Comparison of ENCODE assay signal across 13 cellular contexts in genomic region chr1:203317429-203318228, GRCh38. TPM values are rescaled to one million over a fixed set of nuclear protein-coding genes. Genes with fewer than 3 reads are reported as not detected.
DNase-seq lines count a peak whose midpoint lies in the region; ATAC-seq and TF ChIP-seq lines count a peak whose summit lies in the region.
"Had no signal": no experiment of that assay in that cellular context is flagged by ENCODE, and none has a peak within 500 bp of the region (broad histone marks: within the 10 kb centered on the region; RNA-seq: fewer than 3 reads in every experiment).

No MANE protein-coding gene starts in this region.

- TF ChIP-seq EP300 in esophagus muscularis mucosa (IDR thresholded peaks at IDR 0.05), result no peak

- H3K4me3 ChIP-seq in esophagus muscularis mucosa, result no peak overlapping the region
- no peak overlapping the region for H3K4me3 ChIP-seq in BE2C (ENCODE audit: low read depth, low read length)

- intact Hi-C loops in esophagus muscularis mucosa (cut with DNase I), result no loop called here

- H3K36me3 Mint-ChIP-seq in IgD-negative memory B cell (peaks cover 5% of the 10 kb centered on the region), HFFc6 (ENCODE audit: low read depth) (no peaks in the 10 kb centered on the region)
- H3K36me3 Mint-ChIP-seq in stimulated activated memory B cell treated with anti-CD40 and anti-IgM and Interleukin-4, amounts not matched to agents 10 μg/mL and 1 μg/mL and 100 μg/mL, for 72 hours, result peaks cover 18% of the 10 kb centered on the region

- TF ChIP-seq CTCF in C4-2B (conservative IDR thresholded peaks at IDR 0.05) (no peak), esophagus muscularis mucosa (IDR thresholded peaks at IDR 0.05) (no peak), BE2C (IDR thresholded peaks at IDR 0.05; ENCODE audit: low read depth, low read length) (no peak), HFFc6 (IDR thresholded peaks at IDR 0.05) (no peak)

- no peaks in the 10 kb centered on the region for H3K9me3 Mint-ChIP-seq in IgD-negative memory B cell
- H3K9me3 Mint-ChIP-seq in stimulated activated memory B cell treated with anti-CD40 and anti-IgM and Interleukin-4, amounts not matched to agents 10 μg/mL and 1 μg/mL and 100 μg/mL, for 72 hours, result peaks cover 3% of the 10 kb centered on the region
- no peaks in the 10 kb centered on the region for H3K9me3 Mint-ChIP-seq in HFFc6
- H3K9me3 Mint-ChIP-seq: activated T-helper 17 cell treated with anti-CD3 and anti-CD28 coated beads, Interleukin-2, amount 50 U/mL, for 72 hours had no signal

- 82% methylated on average over 7 of the region's 7 CpGs for WGBS in esophagus muscularis mucosa

- H3K27me3 Mint-ChIP-seq in IgD-negative memory B cell (no peaks in the 10 kb centered on the region), HFFc6 (ENCODE audit: insufficient read depth) (peaks cover 20% of the 10 kb centered on the region)
- no peaks in the 10 kb centered on the region for H3K27me3 Mint-ChIP-seq in stimulated activated memory B cell treated with anti-CD40 and anti-IgM and Interleukin-4, amounts not matched to agents 10 μg/mL and 1 μg/mL and 100 μg/mL, for 72 hours
- H3K27me3 Mint-ChIP-seq: activated CD4-positive, alpha-beta T cell treated with anti-CD3 and anti-CD28 coated beads for 36 hours; activated T-helper 17 cell treated with anti-CD3 and anti-CD28 coated beads, Interleukin-2, amount 50 U/mL, for 72 hours; T-helper 17 cell had no signal

- H3K27ac ChIP-seq in C4-2B, result peak overlapping the region; percentile 66
- peak overlapping the region in 3 of 4 donors; percentile 38 to 75 (median 62) for H3K27ac ChIP-seq in esophagus muscularis mucosa (replicated peaks in 1 of 4)
- H3K27ac ChIP-seq: RWPE1 had no signal

- H3K9me3 ChIP-seq in esophagus muscularis mucosa (no peaks in the 10 kb centered on the region), BE2C (no peaks in the 10 kb centered on the region)

- ATAC-seq in stimulated activated memory B cell treated with anti-CD40 and anti-IgM and Interleukin-4, amounts not matched to agents 10 μg/mL and 1 μg/mL and 100 μg/mL, for 72 hours, result no peak
- ATAC-seq in HG03159 (IDR thresholded peaks at IDR 0.05; ENCODE audit: unreplicated experiment), result no peak
- ATAC-seq: activated CD4-positive, alpha-beta T cell treated with anti-CD3 and anti-CD28 coated beads for 36 hours; activated T-helper 17 cell treated with anti-CD3 and anti-CD28 coated beads, Interleukin-2, amount 50 U/mL, for 72 hours; T-helper 17 cell had no signal

- no peak for TF ChIP-seq POLR2A in esophagus muscularis mucosa (IDR thresholded peaks at IDR 0.05; ENCODE audit: low read depth)

- H3K4me1 ChIP-seq in esophagus muscularis mucosa (peaks cover 24 to 42% (median 40%) of the 10 kb centered on the region in 4 donors), BE2C (peaks cover 30% of the 10 kb centered on the region)

- DNase-seq in esophagus muscularis mucosa (ENCODE audit: extremely low spot score) (no peak), BE2C (no peak), HFFc6 (no peak)
- no peak for DNase-seq in activated CD4-positive, alpha-beta T cell treated with anti-CD3 and anti-CD28 coated beads, Interleukin-2, amount 50 U/mL, for 48 hours
- DNase-seq: activated CD4-positive, alpha-beta T cell treated with anti-CD3 and anti-CD28 coated beads for 36 hours; NCI-H1436 treated with DMSO at 0.1 percent for 48 hours; T-helper 17 cell had no signal

- peak overlapping the region; percentile 50 to 73 (median 50) for H3K27ac Mint-ChIP-seq in IgD-negative memory B cell
- H3K27ac Mint-ChIP-seq in stimulated activated memory B cell treated with anti-CD40 and anti-IgM and Interleukin-4, amounts not matched to agents 10 μg/mL and 1 μg/mL and 100 μg/mL, for 72 hours, result peak overlapping the region; percentile 93
- H3K27ac Mint-ChIP-seq in HFFc6, result no peak overlapping the region
- H3K27ac Mint-ChIP-seq: activated CD4-positive, alpha-beta T cell treated with anti-CD3 and anti-CD28 coated beads for 36 hours; activated T-helper 17 cell treated with anti-CD3 and anti-CD28 coated beads, Interleukin-2, amount 50 U/mL, for 72 hours had no signal

- no peaks in the 10 kb centered on the region for H3K36me3 ChIP-seq in esophagus muscularis mucosa
- H3K36me3 ChIP-seq in BE2C, result no peaks in the 10 kb centered on the region; the same call in 1 of the 2 replicates

- H3K27me3 ChIP-seq in esophagus muscularis mucosa (no peaks in the 10 kb centered on the region), BE2C (no peaks in the 10 kb centered on the region)

- H3K4me1 Mint-ChIP-seq in IgD-negative memory B cell (peaks cover 51 to 57% (median 54%) of the 10 kb centered on the region in 3 donors), HFFc6 (ENCODE audit: low read depth) (peaks cover 23% of the 10 kb centered on the region)
- peaks cover 79% of the 10 kb centered on the region for H3K4me1 Mint-ChIP-seq in stimulated activated memory B cell treated with anti-CD40 and anti-IgM and Interleukin-4, amounts not matched to agents 10 μg/mL and 1 μg/mL and 100 μg/mL, for 72 hours

- H3K4me3 Mint-ChIP-seq in IgD-negative memory B cell, result peak overlapping the region in 1 of 4 donors; percentile 28
- no peak overlapping the region for H3K4me3 Mint-ChIP-seq in stimulated activated memory B cell treated with anti-CD40 and anti-IgM and Interleukin-4, amounts not matched to agents 10 μg/mL and 1 μg/mL and 100 μg/mL, for 72 hours
- H3K4me3 Mint-ChIP-seq in HFFc6, result no peak overlapping the region
- H3K4me3 Mint-ChIP-seq: activated CD4-positive, alpha-beta T cell treated with anti-CD3 and anti-CD28 coated beads for 36 hours; activated T-helper 17 cell treated with anti-CD3 and anti-CD28 coated beads, Interleukin-2, amount 50 U/mL, for 72 hours; T-helper 17 cell had no signal

RNA-seq across cellular contexts. Expression of gene BTG2, which starts 12.3 kb away (rescaled TPM):
- 202 TPM for polyA plus RNA-seq in IgD-negative memory B cell
- 100 to 1,000 TPM in 3 of 4 donors, 10 to 100 TPM in 1; 67.7 to 656 (median 159) TPM for total RNA-seq in esophagus muscularis mucosa
- polyA plus RNA-seq in BE2C (2012; ENCODE audit: insufficient read depth, insufficient read length, low read depth), result 15.1 TPM
- 10 to 100 TPM; 12.7 to 18.5 (median 13.7) TPM for total RNA-seq in HFFc6 (2021; fragmentation: NEBNext Ultra II Directional; extraction: Animal tissue kit (Norgen Biotek cat#: 25700))

RNA-seq across cellular contexts. Expression of gene FMOD, which starts 33.3 kb away (rescaled TPM):
- polyA plus RNA-seq in IgD-negative memory B cell, result 0.28 TPM
- 10 to 100 TPM; 24.5 to 36.8 (median 33.8) TPM for total RNA-seq in esophagus muscularis mucosa
- 0.85 TPM for polyA plus RNA-seq in BE2C (2012; ENCODE audit: insufficient read depth, insufficient read length, low read depth)
- total RNA-seq in HFFc6 (2021; fragmentation: NEBNext Ultra II Directional; extraction: Animal tissue kit (Norgen Biotek cat#: 25700)), result under 1 TPM; 0.19 to 0.66 (median 0.34) TPM
- total RNA-seq: T-helper 17 cell had no signal

Comparison
In these comparisons a context has a peak if more than half of its experiments do, and no peak if none do; other contexts are left out.
1. RNA of gene FMOD, which starts 33.3 kb away (total RNA-seq): 24.5 to 36.8 TPM in esophagus muscularis mucosa; 0.19 to 0.66 TPM in HFFc6; every median in the first group is over 10 times any median in the second.